ENCODE assay signal across 9 cellular contexts in the genomic region with DNA sequence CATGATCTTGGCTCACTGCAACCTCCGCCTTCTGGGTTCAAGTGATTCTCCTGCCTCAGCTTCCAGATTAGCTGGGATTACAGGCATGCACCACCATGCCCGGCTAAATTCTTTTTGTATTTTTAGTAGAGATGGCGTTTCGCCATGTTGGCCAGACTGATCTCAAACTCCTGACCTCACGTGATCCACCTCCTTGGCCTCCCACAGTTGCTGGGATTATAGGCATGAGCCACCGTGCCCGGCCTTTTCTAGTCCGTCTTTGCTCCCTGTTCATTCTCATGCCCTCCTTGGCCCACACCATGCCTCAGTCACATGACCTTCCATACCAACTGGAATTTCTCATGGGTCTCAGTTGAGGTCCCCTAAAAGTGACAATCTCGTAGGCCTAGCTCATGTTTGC.
"Had no signal": no experiment of that assay in that cellular context is flagged by ENCODE, and none has a peak within 500 bp of the region (broad histone marks: within the 10 kb centered on the region; RNA-seq: fewer than 3 reads in every experiment).

No MANE protein-coding gene starts in this region.

- H3K27ac ChIP-seq: hepatocyte, WERI-Rb-1 had no signal

- H3K4me3 ChIP-seq: hepatocyte had no signal

- DNase-seq: activated CD4-positive, alpha-beta memory T cell treated with anti-CD3 and anti-CD28 coated beads, Interleukin-2, amount 10 ng/mL, durations not matched to agents 7 days and 5 days; activated CD4-positive, alpha-beta T cell treated with anti-CD3 and anti-CD28 coated beads for 36 hours; activated T-cell treated with anti-CD3 and anti-CD28 coated beads, Interleukin-2, amount 50 U/mL, for 48 hours; midbrain; stimulated activated CD4-positive, alpha-beta T cell treated with anti-CD3 and anti-CD28 coated beads, Interleukin-12 subunit alpha, Interleukin-12 subunit beta, amount 100 ng/mL, for 4 hours; stimulated activated naive CD8-positive, alpha-beta T cell treated with anti-CD3 and anti-CD28 coated beads, Interleukin-15, Interleukin-2, amounts not matched to agents 100 U/mL and 50 U/mL, for 24 hours; T-cell; WERI-Rb-1 had no signal

- H3K27me3 ChIP-seq: hepatocyte had no signal

- H2AFZ ChIP-seq: hepatocyte had no signal

- H3K79me2 ChIP-seq: hepatocyte had no signal

- H3K36me3 ChIP-seq: WERI-Rb-1 had no signal

- ATAC-seq: stimulated activated naive CD8-positive, alpha-beta T cell treated with anti-CD3 and anti-CD28 coated beads, Interleukin-15, Interleukin-2, amounts not matched to agents 100 U/mL and 50 U/mL, for 24 hours; T-cell had no signal

- H3K4me2 ChIP-seq: hepatocyte had no signal
